ENCODE assay signal across 8 cellular contexts in the genomic region with DNA sequence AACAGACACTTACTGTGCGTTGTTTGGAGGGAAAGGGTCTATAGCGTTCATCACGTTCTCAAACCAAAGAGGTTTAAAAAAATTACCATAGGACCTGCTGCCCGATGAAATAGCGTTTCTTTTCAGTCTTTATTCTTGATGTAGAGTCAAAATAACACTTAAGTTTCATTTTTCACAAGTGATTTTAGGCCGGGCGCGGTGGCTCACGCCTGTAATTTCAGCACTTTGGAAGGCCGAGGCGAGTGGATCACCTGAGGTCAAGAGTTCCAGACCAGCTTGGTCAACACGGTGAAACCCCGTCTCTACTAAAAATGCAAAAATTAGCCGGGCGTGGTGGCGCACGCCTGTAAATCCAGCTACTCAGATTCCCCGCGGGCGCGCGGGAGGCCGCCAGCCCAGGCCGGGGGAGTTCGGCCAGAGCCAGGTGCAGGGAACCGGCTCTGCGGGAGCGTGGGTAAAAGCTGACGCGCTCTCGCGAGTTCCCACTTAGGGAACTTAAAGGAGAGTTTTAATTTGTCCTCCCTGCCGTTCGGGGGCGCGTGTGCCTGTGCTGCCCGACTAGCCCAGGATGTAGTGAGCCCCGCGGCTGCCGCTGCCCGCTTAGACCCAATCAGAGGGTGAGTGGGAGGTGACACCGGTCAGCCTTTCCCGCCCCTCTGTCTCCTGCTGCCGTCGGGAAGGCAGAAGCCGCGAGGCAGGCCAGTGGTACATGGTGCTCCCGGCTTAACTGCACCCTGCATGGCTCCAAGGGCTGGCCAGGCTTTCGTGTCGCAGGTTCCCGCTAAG. TPM values are rescaled to one million over a fixed set of nuclear protein-coding genes. Genes with fewer than 3 reads are reported as not detected.
DNase-seq lines count a peak whose midpoint lies in the region; ATAC-seq and TF ChIP-seq lines count a peak whose summit lies in the region.

No MANE protein-coding gene starts in this region.

- peak overlapping the region; percentile 58 to 83 (median 76) for H3K4me3 ChIP-seq in sigmoid colon

- peak overlapping the region; percentile 97 for H3K27ac Mint-ChIP-seq in T-helper 1 cell treated with Interleukin-12 subunit alpha and Interleukin-12 subunit beta and Interleukin-4 antibody, amounts not matched to agents 30 μg/mL and 1 μg/mL, for 36 hours

- H3K27ac ChIP-seq in sigmoid colon = peak overlapping the region; percentile 80 to 90 (median 88)

- H3K36me3 ChIP-seq in sigmoid colon = no peaks in the 10 kb centered on the region

- no peaks in the 10 kb centered on the region for H3K27me3 Mint-ChIP-seq in T-helper 1 cell treated with Interleukin-12 subunit alpha and Interleukin-12 subunit beta and Interleukin-4 antibody, amounts not matched to agents 30 μg/mL and 1 μg/mL, for 36 hours (ENCODE audit: low read depth)

- H3K4me3 Mint-ChIP-seq in T-helper 1 cell treated with Interleukin-12 subunit alpha and Interleukin-12 subunit beta and Interleukin-4 antibody, amounts not matched to agents 30 μg/mL and 1 μg/mL, for 36 hours = peak overlapping the region; percentile 98

- no peaks in the 10 kb centered on the region for H3K27me3 ChIP-seq in sigmoid colon

- peak; percentile 70 for DNase-seq in astrocyte of the hippocampus (ENCODE audit: low read depth, low spot score)
- DNase-seq in hypothalamus (lab: John Stamatoyannopoulos, UW) = peak in 41 of 51 donors; percentile 10 to 70 (median 43)
- peak; percentile 94 for DNase-seq in sigmoid colon
- no peak for DNase-seq in DMS79 (lab: John Stamatoyannopoulos, UW)
- DNase-seq in COLO668 (lab: John Stamatoyannopoulos, UW; ENCODE audit: unreplicated experiment) = no peak

- TF ChIP-seq POLR2A in sigmoid colon (IDR thresholded peaks at IDR 0.05) = no peak

- intact Hi-C loops in sigmoid colon (cut with DNase I) = loop anchor here (2.0 kb wide), 1 partner anchor 256 kb away; the partner anchor contains the start of gene VPS36

- peaks cover 2 to 24% (median 15%) of the 10 kb centered on the region in 4 donors for H3K4me1 ChIP-seq in sigmoid colon

- ATAC-seq in GM18858 (IDR thresholded peaks at IDR 0.05; ENCODE audit: unreplicated experiment) (peak; percentile 51), HG02981 (IDR thresholded peaks at IDR 0.05; ENCODE audit: unreplicated experiment) (peak; percentile 66)

- TF ChIP-seq EP300 in sigmoid colon (IDR thresholded peaks at IDR 0.05) = no peak

- no peaks in the 10 kb centered on the region for H3K9me3 ChIP-seq in sigmoid colon

- peaks cover 16% of the 10 kb centered on the region for H3K4me1 Mint-ChIP-seq in T-helper 1 cell treated with Interleukin-12 subunit alpha and Interleukin-12 subunit beta and Interleukin-4 antibody, amounts not matched to agents 30 μg/mL and 1 μg/mL, for 36 hours (ENCODE audit: low read depth)

- TF ChIP-seq CTCF in sigmoid colon (IDR thresholded peaks at IDR 0.05) = no peak

- 9 to 31% methylated on average over 51 of the region's 51 CpGs for WGBS in sigmoid colon, 2 donors

- H3K9me3 Mint-ChIP-seq in T-helper 1 cell treated with Interleukin-12 subunit alpha and Interleukin-12 subunit beta and Interleukin-4 antibody, amounts not matched to agents 30 μg/mL and 1 μg/mL, for 36 hours = no peaks in the 10 kb centered on the region

- H3K36me3 Mint-ChIP-seq in T-helper 1 cell treated with Interleukin-12 subunit alpha and Interleukin-12 subunit beta and Interleukin-4 antibody, amounts not matched to agents 30 μg/mL and 1 μg/mL, for 36 hours (ENCODE audit: low read depth) = peaks cover 2% of the 10 kb centered on the region

RNA-seq across cellular contexts. Expression of gene NEK3, which starts 35.8 kb away (rescaled TPM):
- total RNA-seq in sigmoid colon = 10 to 100 TPM in 3 of 4 donors, 1 to 10 TPM in 1; 8.7 to 22.2 (median 14.1) TPM
- 10 to 100 TPM; 21.0 to 26.5 (median 25.7) TPM for polyA plus RNA-seq in sigmoid colon

Comparison
In these comparisons a context has a peak if more than half of its experiments do, and no peak if none do; other contexts are left out.
1. DNase-seq: peak in astrocyte of the hippocampus (single experiment), hypothalamus (41 of 51) and sigmoid colon (single experiment); none in DMS79 (single experiment) and COLO668 (single experiment).